ENCODE assay signal across 21 cellular contexts in genomic region chr7:36040679-36041078, GRCh38.
DNase-seq lines count a peak whose midpoint lies in the region; TF ChIP-seq lines count a peak whose summit lies in the region.
"Had no signal": no experiment of that assay in that cellular context is flagged by ENCODE, and none has a peak within 500 bp of the region (broad histone marks: within the 10 kb centered on the region; RNA-seq: fewer than 3 reads in every experiment).

No MANE protein-coding gene starts in this region.

- CTCF ChIA-PET in activated CD4-positive, alpha-beta memory T cell treated with anti-CD3 and anti-CD28 coated beads for 36 hours (lab: Charles Lee), result no interaction called here

- H3K27me3 Mint-ChIP-seq in activated CD4-positive, alpha-beta memory T cell treated with anti-CD3 and anti-CD28 coated beads for 36 hours, result no peaks in the 10 kb centered on the region

- no peak overlapping the region for H3K4me3 Mint-ChIP-seq in activated CD4-positive, alpha-beta memory T cell treated with anti-CD3 and anti-CD28 coated beads for 36 hours
- H3K4me3 Mint-ChIP-seq: activated CD4-positive, alpha-beta T cell treated with anti-CD3 and anti-CD28 coated beads, Interleukin-2, amount 10 ng/mL, durations not matched to agents 7 days and 5 days; stimulated activated naive CD8-positive, alpha-beta T cell treated with anti-CD3 and anti-CD28 coated beads, Interleukin-15, Interleukin-2, amounts not matched to agents 100 ng/mL and 50 ng/mL, for 24 hours; T-cell had no signal

- no peak overlapping the region for H3K4me3 ChIP-seq in fibroblast of pulmonary artery (replicated peaks; ENCODE audit: low read depth, low read length)
- H3K4me3 ChIP-seq: tibial nerve had no signal

- no peak overlapping the region for H3K27ac Mint-ChIP-seq in activated CD4-positive, alpha-beta memory T cell treated with anti-CD3 and anti-CD28 coated beads for 36 hours
- H3K27ac Mint-ChIP-seq: activated CD4-positive, alpha-beta T cell treated with anti-CD3 and anti-CD28 coated beads, Interleukin-2, amount 10 ng/mL, durations not matched to agents 7 days and 5 days; stimulated activated naive CD8-positive, alpha-beta T cell treated with anti-CD3 and anti-CD28 coated beads, Interleukin-15, Interleukin-2, amounts not matched to agents 100 ng/mL and 50 ng/mL, for 24 hours; T-cell had no signal

- POLR2A ChIA-PET in activated CD4-positive, alpha-beta memory T cell treated with anti-CD3 and anti-CD28 coated beads for 36 hours (lab: Charles Lee), result no interaction called here

- peaks cover 6% of the 10 kb centered on the region for H3K4me1 Mint-ChIP-seq in activated CD4-positive, alpha-beta memory T cell treated with anti-CD3 and anti-CD28 coated beads for 36 hours (ENCODE audit: low read depth)
- H3K4me1 Mint-ChIP-seq: activated CD4-positive, alpha-beta T cell treated with anti-CD3 and anti-CD28 coated beads, Interleukin-2, amount 10 ng/mL, durations not matched to agents 7 days and 5 days had no signal

- no peaks in the 10 kb centered on the region for H3K9me3 Mint-ChIP-seq in activated CD4-positive, alpha-beta memory T cell treated with anti-CD3 and anti-CD28 coated beads for 36 hours
- H3K9me3 Mint-ChIP-seq: activated CD4-positive, alpha-beta T cell treated with anti-CD3 and anti-CD28 coated beads, Interleukin-2, amount 10 ng/mL, durations not matched to agents 7 days and 5 days; stimulated activated naive CD8-positive, alpha-beta T cell treated with anti-CD3 and anti-CD28 coated beads, Interleukin-15, Interleukin-2, amounts not matched to agents 100 ng/mL and 50 ng/mL, for 24 hours; T-cell had no signal

- intact Hi-C loops in activated CD4-positive, alpha-beta memory T cell treated with anti-CD3 and anti-CD28 coated beads for 36 hours (cut with micrococcal nuclease), result no loop called here

- TF ChIP-seq CTCF in fibroblast of pulmonary artery (IDR thresholded peaks at IDR 0.05; ENCODE audit: low read length, missing control alignments), result no peak

- H3K36me3 Mint-ChIP-seq in activated CD4-positive, alpha-beta memory T cell treated with anti-CD3 and anti-CD28 coated beads for 36 hours, result no peaks in the 10 kb centered on the region
- H3K36me3 Mint-ChIP-seq: T-cell had no signal

- DNase-seq in HS-5 (ENCODE audit: low read depth), result peak; percentile 59
- DNase-seq in amniotic stem cell (lab: John Stamatoyannopoulos, UW), result peak; percentile 21
- DNase-seq in fibroblast of pulmonary artery (ENCODE audit: low read depth), result peak; percentile 60
- no peak for DNase-seq in DMS 273 treated with DMSO at 0.1 percent for 48 hours (lab: John Stamatoyannopoulos, UW)
- no peak for DNase-seq in SHP77 (lab: John Stamatoyannopoulos, UW)
- no peak for DNase-seq in stimulated activated CD4-positive, alpha-beta T cell treated with anti-CD3 and anti-CD28 coated beads, Interleukin-12 subunit alpha, Interleukin-12 subunit beta, amount 100 ng/mL, for 4 hours
- DNase-seq in activated CD4-positive, alpha-beta memory T cell treated with anti-CD3 and anti-CD28 coated beads for 36 hours, result no peak
- DNase-seq: activated CD4-positive, alpha-beta T cell treated with anti-CD3 and anti-CD28 coated beads, Interleukin-2, amount 10 ng/mL, durations not matched to agents 7 days and 5 days; activated effector memory CD4-positive, alpha-beta T cell treated with Interleukin-2 at 50 U/mL for 16 hours; BE2C; central memory CD4-positive, alpha-beta T cell; COR-L47; head of caudate nucleus; NCI-H1105; NCI-H2081; NCI-H524; SHP77 treated with DMSO at 0.1 percent for 48 hours; stimulated activated CD4-positive, alpha-beta T cell treated with anti-CD3 and anti-CD28 coated beads, Interleukin-4, amount 100 ng/mL, for 24 hours; T-cell had no signal

Comparison
In these comparisons a context has a peak if more than half of its experiments do, and no peak if none do; other contexts are left out.
1. DNase-seq: peak in HS-5 (single experiment), amniotic stem cell (single experiment) and fibroblast of pulmonary artery (single experiment); none in DMS 273 treated with DMSO at 0.1 percent for 48 hours (single experiment), SHP77 (0 of 2), stimulated activated CD4-positive, alpha-beta T cell treated with anti-CD3 and anti-CD28 coated beads, Interleukin-12 subunit alpha, Interleukin-12 subunit beta, amount 100 ng/mL, for 4 hours (single experiment) and activated CD4-positive, alpha-beta memory T cell treated with anti-CD3 and anti-CD28 coated beads for 36 hours (single experiment).